8 cellular contexts compared by ENCODE assay signal in genomic region chr9:106286249-106286648, GRCh38.
DNase-seq lines count a peak whose midpoint lies in the region; ATAC-seq and TF ChIP-seq lines count a peak whose summit lies in the region.

No MANE protein-coding gene starts in this region.

- H3K9me3 Mint-ChIP-seq in nephron: no peaks in the 10 kb centered on the region
- H3K9me3 Mint-ChIP-seq in activated T-cell treated with anti-CD3 and anti-CD28 coated beads, Interleukin-2, amount 50 U/mL, for 24 hours: peaks cover 12% of the 10 kb centered on the region

- ATAC-seq in GM18519 (IDR thresholded peaks at IDR 0.05; ENCODE audit: low FRiP score, unreplicated experiment): no peak
- ATAC-seq in GM18517 (IDR thresholded peaks at IDR 0.05; ENCODE audit: unreplicated experiment): no peak

- H3K4me1 Mint-ChIP-seq in nephron: peaks cover 17% of the 10 kb centered on the region
- H3K4me1 Mint-ChIP-seq in activated T-cell treated with anti-CD3 and anti-CD28 coated beads, Interleukin-2, amount 50 U/mL, for 24 hours (ENCODE audit: low read depth): no peaks in the 10 kb centered on the region

- H3K9me3 ChIP-seq in Loucy (ENCODE audit: insufficient read depth, low read depth, low read length): no peaks in the 10 kb centered on the region

- no peaks in the 10 kb centered on the region for H3K36me3 ChIP-seq in Loucy (ENCODE audit: insufficient read depth, low read length)

- H3K9ac ChIP-seq in Loucy (ENCODE audit: low read depth, low read length, poor library complexity, severe bottlenecking): no peak overlapping the region

- H4K20me1 ChIP-seq in Loucy (ENCODE audit: insufficient read depth, low read length, poor library complexity, severe bottlenecking): no peaks in the 10 kb centered on the region

- H3K9me2 ChIP-seq in Loucy (replicated peaks; ENCODE audit: low read depth, low read length): no peaks in the 10 kb centered on the region

- peak; percentile 89 for TF ChIP-seq CTCF in Loucy (conservative IDR thresholded peaks at IDR 0.05; ENCODE audit: low read length)
- peak in 2 of 3 experiments; percentile 9 to 37 for TF ChIP-seq CTCF in nephron (IDR thresholded peaks at IDR 0.05; ENCODE audit: unreplicated experiment in 3 of 3)

- peaks cover 23% of the 10 kb centered on the region for H3K4me1 ChIP-seq in Loucy (ENCODE audit: insufficient read depth, low read length, poor library complexity, severe bottlenecking)

- no peaks in the 10 kb centered on the region for H3K27me3 ChIP-seq in Loucy (ENCODE audit: insufficient read depth, low read length, poor library complexity, severe bottlenecking)

- no peaks in the 10 kb centered on the region for H3K36me3 Mint-ChIP-seq in nephron (ENCODE audit: low read depth)
- no peaks in the 10 kb centered on the region for H3K36me3 Mint-ChIP-seq in activated T-cell treated with anti-CD3 and anti-CD28 coated beads, Interleukin-2, amount 50 U/mL, for 24 hours (ENCODE audit: low read depth)

- H3F3A ChIP-seq in Loucy (ENCODE audit: low read depth): no peaks in the 10 kb centered on the region

- peak; percentile 40 for DNase-seq in DMS 273 treated with DMSO at 0.1 percent for 48 hours (lab: John Stamatoyannopoulos, UW)
- peak; percentile 58 for DNase-seq in astrocyte of the hippocampus (ENCODE audit: low read depth, low spot score)
- DNase-seq in activated T-cell treated with anti-CD3 and anti-CD28 coated beads for 4 hours: no peak
- no peak for DNase-seq in activated T-cell treated with anti-CD3 and anti-CD28 coated beads, Interleukin-2, amount 50 U/mL, for 24 hours

- no peak overlapping the region for H3K4me3 Mint-ChIP-seq in nephron
- no peak overlapping the region for H3K4me3 Mint-ChIP-seq in activated T-cell treated with anti-CD3 and anti-CD28 coated beads, Interleukin-2, amount 50 U/mL, for 24 hours

- no peaks in the 10 kb centered on the region for H3K79me2 ChIP-seq in Loucy (ENCODE audit: insufficient read depth, low read length)

- no peaks in the 10 kb centered on the region for H3K27me3 Mint-ChIP-seq in nephron (ENCODE audit: low read depth)
- no peaks in the 10 kb centered on the region for H3K27me3 Mint-ChIP-seq in activated T-cell treated with anti-CD3 and anti-CD28 coated beads, Interleukin-2, amount 50 U/mL, for 24 hours

- H3K4me2 ChIP-seq in Loucy (ENCODE audit: low read depth, low read length, poor library complexity, severe bottlenecking): no peak overlapping the region

- no peak overlapping the region for H2AFZ ChIP-seq in Loucy (ENCODE audit: low read length)

- H3K4me3 ChIP-seq in Loucy (ENCODE audit: low read length, poor library complexity, severe bottlenecking): no peak overlapping the region

- peak overlapping the region in 2 of 3 experiments; percentile 56 to 90 for H3K27ac Mint-ChIP-seq in nephron
- H3K27ac Mint-ChIP-seq in activated T-cell treated with anti-CD3 and anti-CD28 coated beads, Interleukin-2, amount 50 U/mL, for 24 hours: no peak overlapping the region

Comparison
In these comparisons a context has a peak if more than half of its experiments do, and no peak if none do; other contexts are left out.
1. DNase-seq: peak in DMS 273 treated with DMSO at 0.1 percent for 48 hours (single experiment) and astrocyte of the hippocampus (single experiment); none in activated T-cell treated with anti-CD3 and anti-CD28 coated beads for 4 hours (single experiment) and activated T-cell treated with anti-CD3 and anti-CD28 coated beads, Interleukin-2, amount 50 U/mL, for 24 hours (single experiment).